ENCODE assay signal across 17 cellular contexts in genomic region chr7:111043533-111043932, GRCh38. TPM values are rescaled to one million over a fixed set of nuclear protein-coding genes. Genes with fewer than 3 reads are reported as not detected.
DNase-seq lines count a peak whose midpoint lies in the region; ATAC-seq lines count a peak whose summit lies in the region.
"Had no signal": no experiment of that assay in that cellular context is flagged by ENCODE, and none has a peak within 500 bp of the region (broad histone marks: within the 10 kb centered on the region; RNA-seq: fewer than 3 reads in every experiment).

No MANE protein-coding gene starts in this region.

- H3K4me1 Mint-ChIP-seq in activated naive CD4-positive, alpha-beta T cell treated with anti-CD3 and anti-CD28 coated beads, Interleukin-2, amount 50 U/mL, for 24 hours, result peaks cover 28% of the 10 kb centered on the region
- H3K4me1 Mint-ChIP-seq: immature natural killer cell had no signal

- no peaks in the 10 kb centered on the region for H3K27me3 Mint-ChIP-seq in activated naive CD4-positive, alpha-beta T cell treated with anti-CD3 and anti-CD28 coated beads, Interleukin-2, amount 50 U/mL, for 24 hours
- H3K27me3 Mint-ChIP-seq: effector memory CD8-positive, alpha-beta T cell had no signal

- DNase-seq in activated naive CD4-positive, alpha-beta T cell treated with anti-CD3 and anti-CD28 coated beads, Interleukin-2, amount 50 U/mL, for 16 hours, result no peak
- DNase-seq in NCI-H2029 treated with DMSO at 0.1 percent for 48 hours (lab: John Stamatoyannopoulos, UW) (no peak), ACHN (no peak), islet precursor cell (no peak), H7 (no peak)
- DNase-seq: activated CD8-positive, alpha-beta T cell treated with anti-CD3 and anti-CD28 coated beads, Interleukin-2, amount 10 ng/mL, durations not matched to agents 7 days and 5 days; activated gamma-delta T cell treated with Interleukin-2 at 50 U/mL for 16 hours; effector memory CD8-positive, alpha-beta T cell; gastrocnemius medialis; immature natural killer cell; NK-92 treated with Interleukin-12 subunit alpha and Interleukin-12 subunit beta, amount 100 ng/mL, for 24 hours; tibial artery had no signal

- H3K36me3 ChIP-seq in H7 (replicated peaks; ENCODE audit: control insufficient read depth, insufficient read depth, low read length), result no peaks in the 10 kb centered on the region
- H3K36me3 ChIP-seq: gastrocnemius medialis, tibial artery had no signal

- H3K27ac Mint-ChIP-seq in activated naive CD4-positive, alpha-beta T cell treated with anti-CD3 and anti-CD28 coated beads, Interleukin-2, amount 50 U/mL, for 24 hours, result peak overlapping the region; percentile 27
- H3K27ac Mint-ChIP-seq: activated CD8-positive, alpha-beta T cell treated with anti-CD3 and anti-CD28 coated beads, Interleukin-2, amount 10 ng/mL, durations not matched to agents 7 days and 5 days; effector memory CD8-positive, alpha-beta T cell; immature natural killer cell had no signal

- H3K9me3 Mint-ChIP-seq in activated naive CD4-positive, alpha-beta T cell treated with anti-CD3 and anti-CD28 coated beads, Interleukin-2, amount 50 U/mL, for 24 hours, result no peaks in the 10 kb centered on the region
- H3K9me3 Mint-ChIP-seq: effector memory CD8-positive, alpha-beta T cell had no signal

- H3K4me3 ChIP-seq in H7 (ENCODE audit: insufficient read depth, low read depth, low read length), result no peak overlapping the region
- H3K4me3 ChIP-seq: gastrocnemius medialis, SK-N-MC, tibial artery had no signal

- in situ Hi-C loops in ACHN (cut with HindIII; ENCODE audit: low pct_ligation_motif_present, low pct_unique_long_range_greater_than_20kb, low sequenced_read_pairs), result no loop called here

- ATAC-seq in GM21825 (IDR thresholded peaks at IDR 0.05; ENCODE audit: unreplicated experiment) (peak; percentile 93), HG03196 (IDR thresholded peaks at IDR 0.05; ENCODE audit: unreplicated experiment) (peak; percentile 99)
- ATAC-seq: activated CD8-positive, alpha-beta T cell treated with anti-CD3 and anti-CD28 coated beads, Interleukin-2, amount 10 ng/mL, durations not matched to agents 7 days and 5 days; effector memory CD8-positive, alpha-beta T cell; gastrocnemius medialis had no signal

- peaks cover 2% of the 10 kb centered on the region for H3K36me3 Mint-ChIP-seq in activated naive CD4-positive, alpha-beta T cell treated with anti-CD3 and anti-CD28 coated beads, Interleukin-2, amount 50 U/mL, for 24 hours
- H3K36me3 Mint-ChIP-seq: immature natural killer cell had no signal

- no peak overlapping the region for H3K4me3 Mint-ChIP-seq in activated naive CD4-positive, alpha-beta T cell treated with anti-CD3 and anti-CD28 coated beads, Interleukin-2, amount 50 U/mL, for 24 hours
- H3K4me3 Mint-ChIP-seq: activated CD8-positive, alpha-beta T cell treated with anti-CD3 and anti-CD28 coated beads, Interleukin-2, amount 10 ng/mL, durations not matched to agents 7 days and 5 days; effector memory CD8-positive, alpha-beta T cell; immature natural killer cell had no signal

- no peaks in the 10 kb centered on the region for H3K27me3 ChIP-seq in H7 (ENCODE audit: control insufficient read depth, insufficient read depth, low read length)
- H3K27me3 ChIP-seq: gastrocnemius medialis, tibial artery had no signal

RNA-seq across cellular contexts. Expression of gene LRRN3, which starts 47.4 kb away (rescaled TPM):
- 0.15 and 0.31 TPM in 2 replicates for total RNA-seq in H7 (2014; rRNA removed; shearing (Covaris generic))
- total RNA-seq: bronchial epithelial cell had no signal
